Comparison of ENCODE assay signal across 8 cellular contexts in the genomic region with DNA sequence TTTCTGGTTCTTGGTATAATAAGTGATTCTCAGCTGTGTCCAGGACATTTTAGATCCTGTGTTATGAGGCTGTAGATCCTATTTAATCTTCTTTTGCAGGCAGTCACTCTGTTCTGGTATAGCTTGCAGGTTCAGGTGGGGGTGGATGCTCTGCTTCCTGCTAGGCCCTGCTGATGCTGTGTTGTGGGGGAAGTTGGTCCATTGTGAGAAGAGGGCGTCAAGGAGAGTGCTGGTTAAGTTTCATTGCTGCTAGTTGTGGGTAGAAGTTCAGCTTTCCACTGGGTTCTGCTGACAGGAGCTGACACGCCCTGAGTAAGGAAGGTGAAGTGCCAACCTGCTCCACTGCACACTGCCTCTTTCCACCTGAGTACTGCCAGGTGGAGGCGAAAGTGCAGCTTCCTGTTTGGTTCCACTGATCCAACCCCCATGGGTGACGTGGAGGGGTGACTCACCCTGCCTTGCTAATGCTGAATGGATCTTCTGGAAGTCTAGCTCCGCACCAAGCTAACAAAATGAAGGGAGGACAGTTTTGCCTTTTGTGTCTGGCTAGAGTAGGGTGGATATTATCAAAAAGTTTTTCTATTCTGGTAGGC. TPM values are rescaled to one million over a fixed set of nuclear protein-coding genes. Genes with fewer than 3 reads are reported as not detected.
DNase-seq lines count a peak whose midpoint lies in the region; ATAC-seq, FAIRE-seq and TF ChIP-seq lines count a peak whose summit lies in the region.

No MANE protein-coding gene starts in this region.

- H3K9me3 ChIP-seq in esophagus muscularis mucosa = no peaks in the 10 kb centered on the region

- DNase-seq in NCI-H2029 (lab: John Stamatoyannopoulos, UW) (peak; percentile 77), D721Med (ENCODE audit: insufficient read length, low spot score) (no peak), esophagus muscularis mucosa (ENCODE audit: extremely low spot score) (no peak), NCI-H1930 (lab: John Stamatoyannopoulos, UW) (no peak)
- peak; percentile 49 for DNase-seq in activated effector memory CD4-positive, alpha-beta T cell treated with Interleukin-2 at 50 U/mL for 16 hours
- DNase-seq in stimulated activated CD4-positive, alpha-beta T cell treated with anti-CD3 and anti-CD28 coated beads, Interleukin-12 subunit alpha, Interleukin-12 subunit beta, amount 100 ng/mL, for 48 hours (ENCODE audit: low read depth in 2 of 3, low spot score in 1 of 3) = peak; percentile 61 to 67 (median 61)

- peaks cover 0 to 21% (median 12%) of the 10 kb centered on the region in 4 donors for H3K36me3 ChIP-seq in esophagus muscularis mucosa

- TF ChIP-seq CTCF in D721Med (IDR thresholded peaks at IDR 0.05; ENCODE audit: insufficient read depth, missing control alignments) = no peak
- no peak for TF ChIP-seq CTCF in esophagus muscularis mucosa (IDR thresholded peaks at IDR 0.05)

- no peak overlapping the region for H3K27ac ChIP-seq in esophagus muscularis mucosa (replicated peaks in 1 of 4)

- TF ChIP-seq POLR2A in esophagus muscularis mucosa (IDR thresholded peaks at IDR 0.05; ENCODE audit: low read depth) = no peak

- H3K27me3 ChIP-seq in esophagus muscularis mucosa = no peaks in the 10 kb centered on the region

- H3K4me1 ChIP-seq in esophagus muscularis mucosa = no peaks in the 10 kb centered on the region

- ATAC-seq in GM21423 (IDR thresholded peaks at IDR 0.05; ENCODE audit: unreplicated experiment) (peak; percentile 82), HG02763 (IDR thresholded peaks at IDR 0.05; ENCODE audit: unreplicated experiment) (no peak)

- FAIRE-seq in D721Med (lab: Jason Lieb, UNC) = no peak

- WGBS in esophagus muscularis mucosa = 97% methylated on average over 4 of the region's 5 CpGs

- intact Hi-C loops in esophagus muscularis mucosa (cut with DNase I) = no loop called here

- no peak for TF ChIP-seq EP300 in esophagus muscularis mucosa (IDR thresholded peaks at IDR 0.05)

- H3K4me3 ChIP-seq in esophagus muscularis mucosa = no peak overlapping the region

RNA-seq across cellular contexts. Expression of gene NMRK1, which starts 16.3 kb away (rescaled TPM):
- 10 to 100 TPM in 2 of 4 donors, 1 to 10 TPM in 2; 5.4 to 18.3 (median 10.0) TPM for total RNA-seq in esophagus muscularis mucosa

RNA-seq across cellular contexts. Expression of gene OSTF1, which starts 16.7 kb away (rescaled TPM):
- 10 to 100 TPM; 22.9 to 29.3 (median 26.9) TPM for total RNA-seq in esophagus muscularis mucosa

RNA-seq across cellular contexts. Expression of gene CARNMT1, which starts 43.5 kb away (rescaled TPM):
- total RNA-seq in esophagus muscularis mucosa = 10 to 100 TPM in 3 of 4 donors, 1 to 10 TPM in 1; 8.5 to 13.8 (median 11.1) TPM

Comparison
In these comparisons a context has a peak if more than half of its experiments do, and no peak if none do; other contexts are left out.
1. DNase-seq: peak in NCI-H2029 (single experiment), activated effector memory CD4-positive, alpha-beta T cell treated with Interleukin-2 at 50 U/mL for 16 hours (single experiment) and stimulated activated CD4-positive, alpha-beta T cell treated with anti-CD3 and anti-CD28 coated beads, Interleukin-12 subunit alpha, Interleukin-12 subunit beta, amount 100 ng/mL, for 48 hours (3 of 3); none in D721Med (single experiment), esophagus muscularis mucosa (single experiment) and NCI-H1930 (0 of 2).